In genomic region chr16:14395710-14396300, GRCh38 we compare ENCODE assay signal across 1 cellular context.
A peak's percentile ranks its signal among the peaks of the same experiment; 100 is the strongest.
TF ChIP-seq lines count a peak whose summit lies in the region.
"Not testable (repeated sequence)": the region's sequence is repeated elsewhere in the genome, so short reads cannot be mapped to it uniquely, and the experiment has no call there.

No MANE protein-coding gene starts in this region.

TF ChIP-seq in HepG2, 621 proteins besides CTCF, POLR2A, EP300 and RAD21 (continued from another document and continues in another):
- TF ChIP-seq ZSCAN21 (CRISPR knock-in tag; IDR thresholded peaks at IDR 0.05; ENCODE audit: borderline replicate concordance) = 0 out of 2 replicates have a peak, but pooled peaks have one; percentile 4
- peak; percentile 32; the same call in 1 of the 2 replicates for TF ChIP-seq PHF8 (CRISPR knock-in tag; IDR thresholded peaks at IDR 0.05)
- 0 out of 2 replicates have a peak, but pooled peaks have one; percentile 13 for TF ChIP-seq ELF3 (CRISPR knock-in tag; IDR thresholded peaks at IDR 0.05)
- TF ChIP-seq FOSL2 (CRISPR knock-in tag; IDR thresholded peaks at IDR 0.05) = peak; percentile 36; the same call in 1 of the 2 replicates
- peak; percentile 54 for TF ChIP-seq SALL1 (CRISPR knock-in tag; IDR thresholded peaks at IDR 0.05)
- TF ChIP-seq TFAP4 (IDR thresholded peaks at IDR 0.05; ENCODE audit: borderline replicate concordance, low read depth) = 0 out of 2 replicates have a peak, but pooled peaks have one; percentile 42
- TF ChIP-seq TBX3 (IDR thresholded peaks at IDR 0.05; ENCODE audit: borderline replicate concordance) = peak; percentile 61; the same call in 1 of the 2 replicates
- 0 out of 2 replicates have a peak, but pooled peaks have one; percentile 16 for TF ChIP-seq ATF2 (CRISPR knock-in tag; IDR thresholded peaks at IDR 0.05)
- TF ChIP-seq FOXC1 (CRISPR knock-in tag; IDR thresholded peaks at IDR 0.05; ENCODE audit: borderline replicate concordance) = 0 out of 2 replicates have a peak, but pooled peaks have one; percentile 16
- 0 out of 2 replicates have a peak, but pooled peaks have one; percentile 42 for TF ChIP-seq HOXA5 (CRISPR knock-in tag; IDR thresholded peaks at IDR 0.05)
- peak; percentile 86 for TF ChIP-seq GATAD2A (CRISPR knock-in tag; IDR thresholded peaks at IDR 0.05)
- peak; percentile 60 for TF ChIP-seq NCOA2 (CRISPR knock-in tag; IDR thresholded peaks at IDR 0.05)
- TF ChIP-seq ZBTB43 (CRISPR knock-in tag; conservative IDR thresholded peaks at IDR 0.05) = peak; percentile 46; the same call in 1 of the 2 replicates
- not testable (repeated sequence) for TF ChIP-seq SOX6, SOX13 (IDR thresholded peaks at IDR 0.05)
- TF ChIP-seq SOX6 (CRISPR knock-in tag; IDR thresholded peaks at IDR 0.05) = 0 out of 2 replicates have a peak, but pooled peaks have one; percentile 3
- 0 out of 2 replicates have a peak, but pooled peaks have one; percentile 38 for TF ChIP-seq ZNF788 (CRISPR knock-in tag; IDR thresholded peaks at IDR 0.05; ENCODE audit: borderline replicate concordance)
- peak; percentile 59 for TF ChIP-seq SAP130 (CRISPR knock-in tag; IDR thresholded peaks at IDR 0.05; ENCODE audit: low read depth)
- TF ChIP-seq ZNF691 (CRISPR knock-in tag; IDR thresholded peaks at IDR 0.05; ENCODE audit: borderline replicate concordance, low read depth) = peak; percentile 26; the same call in 1 of the 2 replicates
- 0 out of 2 replicates have a peak, but pooled peaks have one; percentile 15 for TF ChIP-seq ZNF501 (CRISPR knock-in tag; IDR thresholded peaks at IDR 0.05)
- TF ChIP-seq RARA (CRISPR knock-in tag; IDR thresholded peaks at IDR 0.05) = peak; percentile 76
- TF ChIP-seq ZSCAN31 (CRISPR knock-in tag; IDR thresholded peaks at IDR 0.05; ENCODE audit: low read depth) = 0 out of 2 replicates have a peak, but pooled peaks have one; percentile 32
- peak; percentile 42; the same call in 1 of the 2 replicates for TF ChIP-seq BCL6 (CRISPR knock-in tag; IDR thresholded peaks at IDR 0.05)
- 0 out of 2 replicates have a peak, but pooled peaks have one; percentile 37 for TF ChIP-seq FOXK2 (IDR thresholded peaks at IDR 0.05)
- TF ChIP-seq HMG20A (CRISPR knock-in tag; IDR thresholded peaks at IDR 0.05; ENCODE audit: borderline replicate concordance) = peak; percentile 65; the same call in 1 of the 2 replicates
- 0 out of 2 replicates have a peak, but pooled peaks have one; percentile 13 for TF ChIP-seq ZNF441 (CRISPR knock-in tag; IDR thresholded peaks at IDR 0.05; ENCODE audit: borderline replicate concordance)
- peak; percentile 32; the same call in 1 of the 2 replicates for TF ChIP-seq MEIS1 (CRISPR knock-in tag; IDR thresholded peaks at IDR 0.05; ENCODE audit: borderline replicate concordance)
- TF ChIP-seq SOX13 (CRISPR knock-in tag; conservative IDR thresholded peaks at IDR 0.05 in 1 of 2, IDR thresholded peaks at IDR 0.05 in 1 of 2) = peak in 1 of 2 experiments; percentile 36; a peak in 1 of 4 replicates
- 0 out of 2 replicates have a peak, but pooled peaks have one; percentile 26 for TF ChIP-seq ESRRA (CRISPR knock-in tag; IDR thresholded peaks at IDR 0.05; ENCODE audit: low read depth)
- 0 out of 2 replicates have a peak, but pooled peaks have one; percentile 43 for TF ChIP-seq ISL2 (CRISPR knock-in tag; IDR thresholded peaks at IDR 0.05)
- 0 out of 2 replicates have a peak, but pooled peaks have one; percentile 15 for TF ChIP-seq AHDC1 (CRISPR knock-in tag; IDR thresholded peaks at IDR 0.05; ENCODE audit: borderline replicate concordance)
- TF ChIP-seq PRDM10 (CRISPR knock-in tag; IDR thresholded peaks at IDR 0.05; ENCODE audit: low read depth) = peak; percentile 97
- 0 out of 2 replicates have a peak, but pooled peaks have one; percentile 12 for TF ChIP-seq PPARG (CRISPR knock-in tag; conservative IDR thresholded peaks at IDR 0.05)
- 0 out of 2 replicates have a peak, but pooled peaks have one; percentile 43 for TF ChIP-seq HNF1B (CRISPR knock-in tag; IDR thresholded peaks at IDR 0.05)
- 0 out of 2 replicates have a peak, but pooled peaks have one; percentile 15 for TF ChIP-seq DRAP1 (CRISPR knock-in tag; IDR thresholded peaks at IDR 0.05)
- peak; percentile 37; the same call in 1 of the 2 replicates for TF ChIP-seq TFE3 (CRISPR knock-in tag; IDR thresholded peaks at IDR 0.05)
- 0 out of 2 replicates have a peak, but pooled peaks have one; percentile 47 for TF ChIP-seq BRF2 (CRISPR knock-in tag; IDR thresholded peaks at IDR 0.05)
- 0 out of 2 replicates have a peak, but pooled peaks have one; percentile 16 for TF ChIP-seq ZFY (CRISPR knock-in tag; IDR thresholded peaks at IDR 0.05)
- TF ChIP-seq FOXA3 (CRISPR knock-in tag; IDR thresholded peaks at IDR 0.05) = peak; percentile 63
